ENCODE assay signal across 17 cellular contexts in genomic region chr17:57021226-57021940, GRCh38. TPM values are rescaled to one million over a fixed set of nuclear protein-coding genes. Genes with fewer than 3 reads are reported as not detected.
A peak's percentile ranks its signal among the peaks of the same experiment; 100 is the strongest.
DNase-seq lines count a peak whose midpoint lies in the region; ATAC-seq and TF ChIP-seq lines count a peak whose summit lies in the region.
"Had no signal": no experiment of that assay in that cellular context is flagged by ENCODE, and none has a peak within 500 bp of the region (broad histone marks: within the 10 kb centered on the region; RNA-seq: fewer than 3 reads in every experiment).

No MANE protein-coding gene starts in this region.

- intact Hi-C loops in psoas muscle (cut with DNase I), result no loop called here

- no peaks in the 10 kb centered on the region for H3K4me1 ChIP-seq in psoas muscle
- H3K4me1 ChIP-seq: SJCRH30 had no signal

- H3K27me3 ChIP-seq in psoas muscle (ENCODE audit: insufficient read depth in 3 of 3, low read length in 2 of 3), result no peaks in the 10 kb centered on the region
- H3K27me3 ChIP-seq: cardiac muscle cell, SJCRH30 had no signal

- no peak overlapping the region for H3K27ac ChIP-seq in psoas muscle
- H3K27ac ChIP-seq: cardiac muscle cell, SJCRH30 had no signal

- peak; percentile 30 for DNase-seq in LoVo (ENCODE audit: low spot score)
- DNase-seq in NCI-H345 treated with DMSO at 0.1 percent for 48 hours (lab: John Stamatoyannopoulos, UW; ENCODE audit: unreplicated experiment), result peak; percentile 14
- DNase-seq in epithelial cell of esophagus (ENCODE audit: low read depth), result peak; percentile 87
- no peak for DNase-seq in psoas muscle
- no peak for DNase-seq in activated CD4-positive, alpha-beta T cell treated with anti-CD3 and anti-CD28 coated beads, Interleukin-2, amount 50 U/mL, for 4 hours
- DNase-seq: activated CD4-positive, alpha-beta T cell treated with anti-CD3 and anti-CD28 coated beads, Interleukin-2, amount 50 U/mL, for 1 hour; activated T-cell treated with anti-CD3 and anti-CD28 coated beads, Interleukin-2, amount 50 U/mL, for 24 hours; DMS153; effector CD4-positive, alpha-beta T cell; KG1; natural killer cell; NCI-H1694 treated with DMSO at 0.1 percent for 48 hours; SJCRH30; stimulated activated naive CD8-positive, alpha-beta T cell treated with anti-CD3 and anti-CD28 coated beads, Interleukin-15, Interleukin-2, amounts not matched to agents 100 U/mL and 50 U/mL, for 24 hours had no signal

- WGBS in psoas muscle, 3 donors, result 59 to 67% (median 62%) methylated on average over 4 of the region's 4 CpGs

- ATAC-seq in psoas muscle (peak in 3 of 4 donors; percentile 35 to 62 (median 46)), GM19351 (IDR thresholded peaks at IDR 0.05; ENCODE audit: unreplicated experiment) (no peak), GM19035 (IDR thresholded peaks at IDR 0.05; ENCODE audit: unreplicated experiment) (no peak)
- ATAC-seq: natural killer cell; stimulated activated naive CD8-positive, alpha-beta T cell treated with anti-CD3 and anti-CD28 coated beads, Interleukin-15, Interleukin-2, amounts not matched to agents 100 U/mL and 50 U/mL, for 24 hours had no signal

- TF ChIP-seq CTCF in epithelial cell of esophagus (IDR thresholded peaks at IDR 0.05; ENCODE audit: insufficient read depth, low read depth, low read length, missing control alignments) (no peak), psoas muscle (IDR thresholded peaks at IDR 0.05) (no peak)

- H3K9me3 ChIP-seq in psoas muscle, result peaks cover 3% of the 10 kb centered on the region

- no peaks in the 10 kb centered on the region for H3K36me3 ChIP-seq in psoas muscle (ENCODE audit: insufficient read depth in 1 of 2, low read depth in 1 of 2)
- H3K36me3 ChIP-seq: cardiac muscle cell, SJCRH30 had no signal

- H3K4me3 ChIP-seq in epithelial cell of esophagus (ENCODE audit: low read length) (no peak overlapping the region), psoas muscle (no peak overlapping the region)
- H3K4me3 ChIP-seq: cardiac muscle cell, SJCRH30 had no signal

RNA-seq across cellular contexts. Expression of gene SCPEP1, which starts 43.5 kb away (rescaled TPM):
- total RNA-seq in psoas muscle, result 10 to 100 TPM; 10.3 to 20.8 (median 12.8) TPM
- polyA plus RNA-seq in psoas muscle, result 10 to 100 TPM in 2 of 3 donors, 1 to 10 TPM in 1; 5.8 to 33.1 (median 10.4) TPM

Comparison
In these comparisons a context has a peak if more than half of its experiments do, and no peak if none do; other contexts are left out.
1. DNase-seq: peak in LoVo (single experiment), NCI-H345 treated with DMSO at 0.1 percent for 48 hours (single experiment) and epithelial cell of esophagus (single experiment); none in psoas muscle (0 of 2) and activated CD4-positive, alpha-beta T cell treated with anti-CD3 and anti-CD28 coated beads, Interleukin-2, amount 50 U/mL, for 4 hours (0 of 2).
2. ATAC-seq: peak in psoas muscle (3 of 4); none in GM19351 (single experiment) and GM19035 (single experiment).